Comparison of ENCODE assay signal across 16 cellular contexts in genomic region chr6:122285292-122285913, GRCh38.
"Had no signal": no experiment of that assay in that cellular context is flagged by ENCODE, and none has a peak within 500 bp of the region (broad histone marks: within the 10 kb centered on the region; RNA-seq: fewer than 3 reads in every experiment).

No MANE protein-coding gene starts in this region.

- ATAC-seq: activated T-cell treated with anti-CD3 and anti-CD28 coated beads, Interleukin-2, amount 50 U/mL, for 72 hours; left colon; stimulated activated effector memory CD8-positive, alpha-beta T cell treated with anti-CD3 and anti-CD28 coated beads, Interleukin-12 subunit alpha, Interleukin-12 subunit beta, amount 100 ng/mL, for 72 hours; T-helper 17 cell had no signal

- H3K27me3 Mint-ChIP-seq: activated B cell treated with CpG ODN at 0.5 μM for 24 hours; activated CD4-positive, alpha-beta T cell treated with anti-CD3 and anti-CD28 coated beads, Interleukin-2, amount 10 ng/mL, durations not matched to agents 24 days and 14 days had no signal

- H3K9me3 Mint-ChIP-seq: activated B cell treated with CpG ODN at 0.5 μM for 24 hours; activated CD4-positive, alpha-beta T cell treated with anti-CD3 and anti-CD28 coated beads, Interleukin-2, amount 10 ng/mL, durations not matched to agents 24 days and 14 days; activated T-cell treated with anti-CD3 and anti-CD28 coated beads, Interleukin-2, amount 50 U/mL, for 72 hours; stimulated activated effector memory CD8-positive, alpha-beta T cell treated with anti-CD3 and anti-CD28 coated beads, Interleukin-12 subunit alpha, Interleukin-12 subunit beta, amount 100 ng/mL, for 72 hours had no signal

- H3K36me3 ChIP-seq: brain microvascular endothelial cell, ovary, tibial nerve had no signal

- H3K27me3 ChIP-seq: brain microvascular endothelial cell, dorsolateral prefrontal cortex, ovary, tibial nerve had no signal

- H3K4me3 Mint-ChIP-seq: activated B cell treated with CpG ODN at 0.5 μM for 24 hours; activated CD4-positive, alpha-beta T cell treated with anti-CD3 and anti-CD28 coated beads, Interleukin-2, amount 10 ng/mL, durations not matched to agents 24 days and 14 days; activated naive CD8-positive, alpha-beta T cell; activated T-cell treated with anti-CD3 and anti-CD28 coated beads, Interleukin-2, amount 50 U/mL, for 72 hours; neural crest cell; stimulated activated effector memory CD8-positive, alpha-beta T cell treated with anti-CD3 and anti-CD28 coated beads, Interleukin-12 subunit alpha, Interleukin-12 subunit beta, amount 100 ng/mL, for 72 hours; T-helper 17 cell had no signal

- H3K4me1 Mint-ChIP-seq: activated B cell treated with CpG ODN at 0.5 μM for 24 hours; activated CD4-positive, alpha-beta T cell treated with anti-CD3 and anti-CD28 coated beads, Interleukin-2, amount 10 ng/mL, durations not matched to agents 24 days and 14 days; stimulated activated effector memory CD8-positive, alpha-beta T cell treated with anti-CD3 and anti-CD28 coated beads, Interleukin-12 subunit alpha, Interleukin-12 subunit beta, amount 100 ng/mL, for 72 hours had no signal

- H3K9me3 ChIP-seq: ovary, tibial nerve had no signal

- H3K36me3 Mint-ChIP-seq: activated naive CD8-positive, alpha-beta T cell; stimulated activated effector memory CD8-positive, alpha-beta T cell treated with anti-CD3 and anti-CD28 coated beads, Interleukin-12 subunit alpha, Interleukin-12 subunit beta, amount 100 ng/mL, for 72 hours had no signal

- H3K4me3 ChIP-seq: dorsolateral prefrontal cortex, ovary, tibial nerve had no signal

- H3K27ac ChIP-seq: brain microvascular endothelial cell, dorsolateral prefrontal cortex, ovary had no signal

- H3K27ac Mint-ChIP-seq: activated B cell treated with CpG ODN at 0.5 μM for 24 hours; activated CD4-positive, alpha-beta T cell treated with anti-CD3 and anti-CD28 coated beads, Interleukin-2, amount 10 ng/mL, durations not matched to agents 24 days and 14 days; activated naive CD8-positive, alpha-beta T cell; activated T-cell treated with anti-CD3 and anti-CD28 coated beads, Interleukin-2, amount 50 U/mL, for 72 hours; stimulated activated effector memory CD8-positive, alpha-beta T cell treated with anti-CD3 and anti-CD28 coated beads, Interleukin-12 subunit alpha, Interleukin-12 subunit beta, amount 100 ng/mL, for 72 hours; T-helper 17 cell had no signal

- DNase-seq: activated B cell treated with CpG ODN at 0.5 μM for 24 hours; activated CD4-positive, alpha-beta T cell treated with anti-CD3 and anti-CD28 coated beads, Interleukin-2, amount 10 ng/mL, durations not matched to agents 24 days and 14 days; activated CD8-positive, alpha-beta memory T cell treated with anti-CD3 and anti-CD28 coated beads, Interleukin-2, amount 50 U/mL, for 48 hours; activated gamma-delta T cell; activated T-cell treated with anti-CD3 and anti-CD28 coated beads, Interleukin-2, amount 50 U/mL, for 72 hours; brain microvascular endothelial cell; dorsolateral prefrontal cortex; foreskin melanocyte; head of caudate nucleus; left colon; ovary; T-helper 17 cell had no signal
